8 cellular contexts compared by ENCODE assay signal in the genomic region with DNA sequence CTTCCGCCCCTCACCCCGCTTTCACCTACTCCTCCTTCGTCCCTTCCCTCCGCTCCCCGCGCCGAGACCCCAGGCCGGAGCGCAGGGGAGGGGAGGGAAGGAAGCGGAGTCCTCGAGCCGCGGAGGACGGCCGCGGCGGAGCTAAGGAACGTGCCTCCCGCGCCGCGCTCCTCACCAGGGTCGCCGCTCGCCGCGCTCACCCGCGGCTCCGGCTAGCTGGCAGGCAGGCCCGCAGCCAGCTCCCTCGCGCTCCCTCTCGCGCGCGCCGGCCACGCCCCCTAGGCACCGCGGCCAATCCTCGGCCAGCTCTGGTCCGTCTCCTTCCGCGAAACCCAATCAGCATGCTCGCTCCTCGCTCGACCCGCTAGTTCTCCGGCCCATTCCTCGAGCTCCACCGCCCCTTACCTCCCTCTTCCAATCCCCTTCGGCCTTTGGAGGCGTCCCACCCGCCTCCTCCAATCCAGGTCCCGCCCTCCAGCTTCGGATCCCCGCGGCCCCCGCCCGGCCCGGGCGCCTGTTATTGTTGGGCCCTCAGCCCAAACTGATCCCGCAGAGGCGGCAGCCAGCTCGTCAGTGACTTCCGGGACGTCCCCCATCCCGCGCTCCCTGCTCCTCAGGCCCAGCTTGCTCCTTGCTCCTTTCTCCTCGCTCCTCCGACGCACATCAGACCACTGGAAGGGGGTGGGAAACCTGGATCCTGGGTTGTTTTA. TPM values are rescaled to one million over a fixed set of nuclear protein-coding genes. Genes with fewer than 3 reads are reported as not detected.
DNase-seq lines count a peak whose midpoint lies in the region; ATAC-seq and TF ChIP-seq lines count a peak whose summit lies in the region.

A gene with protein sequence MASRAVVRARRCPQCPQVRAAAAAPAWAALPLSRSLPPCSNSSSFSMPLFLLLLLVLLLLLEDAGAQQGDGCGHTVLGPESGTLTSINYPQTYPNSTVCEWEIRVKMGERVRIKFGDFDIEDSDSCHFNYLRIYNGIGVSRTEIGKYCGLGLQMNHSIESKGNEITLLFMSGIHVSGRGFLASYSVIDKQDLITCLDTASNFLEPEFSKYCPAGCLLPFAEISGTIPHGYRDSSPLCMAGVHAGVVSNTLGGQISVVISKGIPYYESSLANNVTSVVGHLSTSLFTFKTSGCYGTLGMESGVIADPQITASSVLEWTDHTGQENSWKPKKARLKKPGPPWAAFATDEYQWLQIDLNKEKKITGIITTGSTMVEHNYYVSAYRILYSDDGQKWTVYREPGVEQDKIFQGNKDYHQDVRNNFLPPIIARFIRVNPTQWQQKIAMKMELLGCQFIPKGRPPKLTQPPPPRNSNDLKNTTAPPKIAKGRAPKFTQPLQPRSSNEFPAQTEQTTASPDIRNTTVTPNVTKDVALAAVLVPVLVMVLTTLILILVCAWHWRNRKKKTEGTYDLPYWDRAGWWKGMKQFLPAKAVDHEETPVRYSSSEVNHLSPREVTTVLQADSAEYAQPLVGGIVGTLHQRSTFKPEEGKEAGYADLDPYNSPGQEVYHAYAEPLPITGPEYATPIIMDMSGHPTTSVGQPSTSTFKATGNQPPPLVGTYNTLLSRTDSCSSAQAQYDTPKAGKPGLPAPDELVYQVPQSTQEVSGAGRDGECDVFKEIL (minus strand): TSS at position 231 of the 710 bp plus-strand sequence. CDS start 369 bp downstream, outside the sequence.

- peak within 1 kb of the TSS; percentile 56 for H3K27ac Mint-ChIP-seq in activated CD8-positive, alpha-beta T cell treated with anti-CD3 and anti-CD28 coated beads, Interleukin-2, amount 10 ng/mL, durations not matched to agents 7 days and 5 days

- no peaks in the 10 kb centered on the region for H3K36me3 ChIP-seq in right lobe of liver

- POLR2A ChIA-PET in activated CD8-positive, alpha-beta T cell treated with anti-CD3 and anti-CD28 coated beads, Interleukin-2, amount 10 ng/mL, durations not matched to agents 7 days and 5 days (lab: Charles Lee) = interaction anchor here (0.9 kb wide), 2 partner anchors 14 to 1137 kb away, joined by 3 read pairs; a partner anchor contains a TSS

- peaks cover 17% of the 10 kb centered on the region for H3K27me3 Mint-ChIP-seq in activated CD8-positive, alpha-beta T cell treated with anti-CD3 and anti-CD28 coated beads, Interleukin-2, amount 10 ng/mL, durations not matched to agents 7 days and 5 days (ENCODE audit: low read depth)

- no peaks in the 10 kb centered on the region for H3K27me3 ChIP-seq in right lobe of liver

- H3K36me3 Mint-ChIP-seq in activated CD8-positive, alpha-beta T cell treated with anti-CD3 and anti-CD28 coated beads, Interleukin-2, amount 10 ng/mL, durations not matched to agents 7 days and 5 days (ENCODE audit: low read depth) = no peaks in the 10 kb centered on the region

- H3K9me3 Mint-ChIP-seq in activated CD8-positive, alpha-beta T cell treated with anti-CD3 and anti-CD28 coated beads, Interleukin-2, amount 10 ng/mL, durations not matched to agents 7 days and 5 days (ENCODE audit: insufficient read depth) = no peaks in the 10 kb centered on the region

- WGBS in right lobe of liver (ENCODE audit: insufficient coverage, low coverage, low lambda C conversion rate, missing lambda C conversion rate) = 1% methylated on average over 16 of the region's 73 CpGs

- ATAC-seq in GM19395 (IDR thresholded peaks at IDR 0.05; ENCODE audit: unreplicated experiment) = peak; percentile 99
- ATAC-seq in HG03558 (IDR thresholded peaks at IDR 0.05; ENCODE audit: extremely low read depth, unreplicated experiment) = peak; percentile 100
- peak; percentile 100 for ATAC-seq in activated CD8-positive, alpha-beta T cell treated with anti-CD3 and anti-CD28 coated beads, Interleukin-2, amount 10 ng/mL, durations not matched to agents 7 days and 5 days
- ATAC-seq in right lobe of liver = peak; percentile 97 to 99 (median 98)

- no peaks in the 10 kb centered on the region for H3K9me3 ChIP-seq in right lobe of liver

- TF ChIP-seq CTCF in C4-2B (conservative IDR thresholded peaks at IDR 0.05) (no peak), right lobe of liver (IDR thresholded peaks at IDR 0.05) (no peak)

- CTCF ChIA-PET in activated CD8-positive, alpha-beta T cell treated with anti-CD3 and anti-CD28 coated beads, Interleukin-2, amount 10 ng/mL, durations not matched to agents 7 days and 5 days (lab: Charles Lee) = interaction anchor here (0.6 to 1.8 kb wide), 6 partner anchors 9 to 862 kb away, joined by 3 to 8 read pairs (median 4); no protein-coding TSS in a partner anchor

- H3K27ac ChIP-seq in C4-2B (peak within 1 kb of the TSS; percentile 64), right lobe of liver (peak within 1 kb of the TSS; percentile 56 to 87 (median 83))

- TF ChIP-seq POLR2A in right lobe of liver (IDR thresholded peaks at IDR 0.05) = peak; percentile 90

- H3K4me3 ChIP-seq in right lobe of liver = peak within 1 kb of the TSS; percentile 71 to 98 (median 79)

- peaks cover 0 to 4% (median 0%) of the 10 kb centered on the region in 4 donors for H3K4me1 ChIP-seq in right lobe of liver

- peak; percentile 92 for DNase-seq in NCI-H748 (lab: John Stamatoyannopoulos, UW; ENCODE audit: unreplicated experiment)
- DNase-seq in activated CD8-positive, alpha-beta T cell treated with anti-CD3 and anti-CD28 coated beads, Interleukin-2, amount 10 ng/mL, durations not matched to agents 7 days and 5 days = peak; percentile 96
- peak; percentile 98 for DNase-seq in ecto neural progenitor cell (ENCODE audit: low spot score)
- peak; percentile 98 to 99 (median 99) for DNase-seq in right lobe of liver
- DNase-seq in stimulated activated CD4-positive, alpha-beta T cell treated with anti-CD3 and anti-CD28 coated beads, Interleukin-4, amount 100 ng/mL, for 24 hours = peak; percentile 94

- intact Hi-C loops in right lobe of liver (cut with DNase I) = no loop called here

- peaks cover 15% of the 10 kb centered on the region for H3K4me1 Mint-ChIP-seq in activated CD8-positive, alpha-beta T cell treated with anti-CD3 and anti-CD28 coated beads, Interleukin-2, amount 10 ng/mL, durations not matched to agents 7 days and 5 days (ENCODE audit: low read depth)

- H3K4me3 Mint-ChIP-seq in activated CD8-positive, alpha-beta T cell treated with anti-CD3 and anti-CD28 coated beads, Interleukin-2, amount 10 ng/mL, durations not matched to agents 7 days and 5 days = peak within 1 kb of the TSS; percentile 81

RNA-seq across cellular contexts. Expression of the gene that starts here (rescaled TPM):
- total RNA-seq in activated CD8-positive, alpha-beta T cell treated with anti-CD3 and anti-CD28 coated beads, Interleukin-2, amount 10 ng/mL, durations not matched to agents 7 days and 5 days = 1 to 10 TPM; 1.2 to 1.3 TPM
- 10 to 100 TPM in 4 of 6 experiments, 1 to 10 TPM in 2; 8.1 to 11.3 (median 10.6) TPM for total RNA-seq in right lobe of liver

Comparison
In these comparisons a context has a peak if more than half of its experiments do, and no peak if none do; other contexts are left out.
1. Peak in every context shown above with its lines: DNase-seq, ATAC-seq, H3K4me3 ChIP-seq and H3K27ac ChIP-seq.